Comparison of ENCODE assay signal across 18 cellular contexts in the genomic region with DNA sequence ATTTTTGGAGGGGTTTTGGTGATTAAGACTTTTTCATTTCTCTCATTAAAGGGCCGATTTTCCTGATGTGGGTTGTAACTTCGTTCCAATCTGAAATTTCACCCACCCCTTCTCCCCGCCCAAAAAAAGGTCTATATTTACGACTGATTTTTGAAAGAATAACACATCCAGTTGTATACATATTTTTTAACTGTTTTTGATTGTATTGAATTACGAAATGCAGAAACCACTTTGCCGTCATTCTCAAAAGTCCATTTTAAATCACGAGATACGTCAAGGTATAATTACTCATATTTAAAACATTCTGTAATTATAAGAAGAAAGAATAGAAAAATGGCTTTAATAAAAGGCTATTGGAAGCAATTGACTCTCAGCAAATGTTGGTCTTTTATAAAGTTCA.
A peak's percentile ranks its signal among the peaks of the same experiment; 100 is the strongest.
DNase-seq lines count a peak whose midpoint lies in the region; ATAC-seq and TF ChIP-seq lines count a peak whose summit lies in the region.
"Had no signal": no experiment of that assay in that cellular context is flagged by ENCODE, and none has a peak within 500 bp of the region (broad histone marks: within the 10 kb centered on the region; RNA-seq: fewer than 3 reads in every experiment).

No MANE protein-coding gene starts in this region.

- H3K4me1 ChIP-seq in mammary epithelial cell (ENCODE audit: insufficient read depth, low read length) (peaks cover 9% of the 10 kb centered on the region), lower lobe of right lung (peaks cover 11% of the 10 kb centered on the region), tibial nerve (peaks cover 0 to 11% (median 4%) of the 10 kb centered on the region in 4 donors), endodermal cell (ENCODE audit: control insufficient read depth, insufficient read depth, low read length) (no peaks in the 10 kb centered on the region)

- no TSS peak for BruUV-seq in mammary epithelial cell (replicated peaks; lab: Mats Ljungman, UMichigan)

- no peaks in the 10 kb centered on the region for H3K9me3 ChIP-seq in mammary epithelial cell (replicated peaks; ENCODE audit: insufficient read depth, low read length)
- no peaks in the 10 kb centered on the region for H3K9me3 ChIP-seq in lower lobe of right lung
- no peaks in the 10 kb centered on the region for H3K9me3 ChIP-seq in tibial nerve
- H3K9me3 ChIP-seq in endodermal cell (ENCODE audit: control insufficient read depth, low read length), result no peaks in the 10 kb centered on the region

- peak overlapping the region; percentile 42 to 67 (median 59) for H3K4me3 ChIP-seq in mammary epithelial cell (replicated peaks in 1 of 3; ENCODE audit: insufficient read depth in 1 of 3, low read depth in 2 of 3, low read length in 3 of 3)
- H3K4me3 ChIP-seq in lower lobe of right lung, result no peak overlapping the region
- no peak overlapping the region for H3K4me3 ChIP-seq in tibial nerve
- H3K4me3 ChIP-seq in endodermal cell (ENCODE audit: low read length), result no peak overlapping the region
- H3K4me3 ChIP-seq: PC-9 had no signal

- no peak for TF ChIP-seq CTCF in 22Rv1 (IDR thresholded peaks at IDR 0.05)
- TF ChIP-seq CTCF in mammary epithelial cell (conservative IDR thresholded peaks at IDR 0.05 in 1 of 2, IDR thresholded peaks at IDR 0.05 in 1 of 2; ENCODE audit: extremely low read depth in 1 of 2, insufficient read depth in 1 of 2, low read depth in 1 of 2, low read length in 2 of 2), result no peak
- TF ChIP-seq CTCF in lower lobe of right lung (IDR thresholded peaks at IDR 0.05), result no peak
- no peak for TF ChIP-seq CTCF in tibial nerve (IDR thresholded peaks at IDR 0.05)
- TF ChIP-seq CTCF in endodermal cell (conservative IDR thresholded peaks at IDR 0.05), result no peak

- H3K9me3 Mint-ChIP-seq in endodermal cell, result no peaks in the 10 kb centered on the region
- H3K9me3 Mint-ChIP-seq: CD4-positive, alpha-beta T cell; H9 had no signal

- dilution Hi-C loops in mammary epithelial cell (cut with HindIII; ENCODE audit: low sequenced_read_pairs), result loop anchor here (5.0 kb wide), 2 partner anchors 70 to 1080 kb away; no protein-coding TSS in a partner anchor

- H3K9ac ChIP-seq in mammary epithelial cell (ENCODE audit: insufficient read depth, low read length), result peak overlapping the region; percentile 82
- H3K9ac ChIP-seq in endodermal cell (ENCODE audit: extremely low read depth, low read length, poor library complexity, severe bottlenecking), result no peak overlapping the region

- no peaks in the 10 kb centered on the region for H3K79me2 ChIP-seq in mammary epithelial cell (ENCODE audit: insufficient read depth, low read length)

- intact Hi-C loops in mammary epithelial cell (cut with micrococcal nuclease), result loop anchor here (5.0 to 10.0 kb wide), 2 partner anchors 602 to 1775 kb away; no protein-coding TSS in a partner anchor
- intact Hi-C loops in lower lobe of right lung (cut with DNase I), result loop anchor here (10.0 kb wide), 1 partner anchor 1082 kb away; no protein-coding TSS in a partner anchor
- intact Hi-C loops in Right ventricle myocardium inferior (cut with DNase I), result loop anchor here (5.0 kb wide), 1 partner anchor 160 kb away; no protein-coding TSS in a partner anchor

- DNase-seq in EL (peak; percentile 42), mammary epithelial cell (no peak), lower lobe of right lung (no peak), Right ventricle myocardium inferior (ENCODE audit: missing footprints) (no peak), NOMO-1 (lab: John Stamatoyannopoulos, UW; ENCODE audit: unreplicated experiment in 2 of 2) (no peak), tibial nerve (ENCODE audit: low spot score in 2 of 2) (no peak), endodermal cell (no peak)
- DNase-seq: AML-193; CD4-positive, alpha-beta T cell; DMS53; H9; NCI-H1417 treated with DMSO at 0.1 percent for 48 hours; NCI-H1930; NCI-H2171 treated with DMSO at 0.1 percent for 48 hours; NCI-H774; PC-9 had no signal

- in situ Hi-C loops in mammary epithelial cell (cut with MboI; ENCODE audit: low sequenced_read_pairs in 2 of 2), result loop anchor here (5.0 to 25.0 kb wide), 3 partner anchors 395 to 1080 kb away; a partner anchor contains a TSS

- no peak for ATAC-seq in lower lobe of right lung
- no peak for ATAC-seq in Right ventricle myocardium inferior

- peak overlapping the region; percentile 95 for H2AFZ ChIP-seq in mammary epithelial cell (ENCODE audit: low read depth, low read length)
- H2AFZ ChIP-seq: PC-9 had no signal

- H3K36me3 ChIP-seq in mammary epithelial cell (ENCODE audit: insufficient read depth, low read length) (no peaks in the 10 kb centered on the region), lower lobe of right lung (no peaks in the 10 kb centered on the region), tibial nerve (no peaks in the 10 kb centered on the region), endodermal cell (ENCODE audit: control insufficient read depth, insufficient read depth, low read length) (no peaks in the 10 kb centered on the region)

- H3K4me2 ChIP-seq in mammary epithelial cell (ENCODE audit: insufficient read depth, low read depth, low read length), result peak overlapping the region; percentile 80
- H3K4me2 ChIP-seq: PC-9 had no signal

- H3K4me1 Mint-ChIP-seq in endodermal cell, result peaks cover 11% of the 10 kb centered on the region

- H3K27me3 ChIP-seq in mammary epithelial cell (ENCODE audit: insufficient read depth, low read length) (no peaks in the 10 kb centered on the region), lower lobe of right lung (ENCODE audit: low read depth) (no peaks in the 10 kb centered on the region), tibial nerve (peaks cover 0 to 6% of the 10 kb centered on the region in 2 donors), endodermal cell (ENCODE audit: control insufficient read depth, insufficient read depth, low read length, poor library complexity, severe bottlenecking) (peaks cover 7% of the 10 kb centered on the region)

- peak overlapping the region; percentile 84 for H3K27ac ChIP-seq in 22Rv1
- H3K27ac ChIP-seq in mammary epithelial cell (ENCODE audit: insufficient read depth, low read depth, low read length), result peak overlapping the region; percentile 84
- peak overlapping the region; percentile 73 for H3K27ac ChIP-seq in lower lobe of right lung
- H3K27ac ChIP-seq in tibial nerve, result no peak overlapping the region
- H3K27ac ChIP-seq in endodermal cell (ENCODE audit: low read depth, low read length), result no peak overlapping the region
- H3K27ac ChIP-seq: HL-60, PC-9 had no signal

- no peak overlapping the region for H3K27ac Mint-ChIP-seq in endodermal cell
- H3K27ac Mint-ChIP-seq: CD4-positive, alpha-beta T cell; H9 had no signal

- no peaks in the 10 kb centered on the region for H3K36me3 Mint-ChIP-seq in endodermal cell (ENCODE audit: low read depth)

- no peak overlapping the region for H3K4me3 Mint-ChIP-seq in endodermal cell
- H3K4me3 Mint-ChIP-seq: CD4-positive, alpha-beta T cell; H9 had no signal

- no peak for TF ChIP-seq EP300 in tibial nerve (IDR thresholded peaks at IDR 0.05)

- H3K27me3 Mint-ChIP-seq in endodermal cell (ENCODE audit: insufficient read depth), result no peaks in the 10 kb centered on the region

- WGBS in mammary epithelial cell (ENCODE audit: low coverage, missing lambda C conversion rate), result 4% methylated on average over 8 of the region's 8 CpGs
- WGBS in tibial nerve, 2 donors, result 83 to 88% methylated on average over 8 of the region's 8 CpGs
- WGBS in endodermal cell (ENCODE audit: insufficient coverage in 1 of 2, insufficient read length in 1 of 2), 2 experiments, result 95% methylated on average over 3 of the region's 8 CpGs; no CpG with 5 or more reads in 1 of the 2 experiments

- H4K20me1 ChIP-seq in mammary epithelial cell (ENCODE audit: insufficient read depth, low read length), result no peaks in the 10 kb centered on the region

- TF ChIP-seq POLR2A in tibial nerve (IDR thresholded peaks at IDR 0.05), result no peak

- CTCF ChIA-PET in mammary epithelial cell (lab: Charles Lee; ENCODE audit: low non-redundant PET), result no interaction called here

Comparison
In these comparisons a context has a peak if more than half of its experiments do, and no peak if none do; other contexts are left out.
1. H3K27ac ChIP-seq: peak in 22Rv1 (single experiment), mammary epithelial cell (single experiment) and lower lobe of right lung (single experiment); none in tibial nerve (0 of 4) and endodermal cell (single experiment).
2. H3K4me3 ChIP-seq: peak in mammary epithelial cell (3 of 3); none in lower lobe of right lung (single experiment), tibial nerve (0 of 4) and endodermal cell (single experiment).